ENCODE assay signal across 8 cellular contexts in the genomic region with DNA sequence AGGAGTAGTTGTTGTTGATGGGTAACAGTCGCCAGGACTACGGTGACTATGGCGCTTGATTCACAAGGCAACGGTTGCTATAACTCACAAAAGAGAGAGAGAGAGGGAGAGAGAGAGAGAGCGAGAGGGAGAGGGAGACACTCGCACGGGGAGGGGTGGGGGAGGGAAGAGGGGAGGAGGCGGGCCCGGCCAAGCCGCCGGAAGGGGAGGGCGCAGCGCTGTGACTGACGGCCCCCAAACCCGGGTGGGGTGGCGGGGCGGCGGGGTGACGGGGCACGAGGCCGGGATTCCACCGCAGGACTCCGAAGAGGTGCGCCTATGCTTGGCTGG. TPM values are rescaled to one million over a fixed set of nuclear protein-coding genes. Genes with fewer than 3 reads are reported as not detected.
DNase-seq lines count a peak whose midpoint lies in the region; ATAC-seq and TF ChIP-seq lines count a peak whose summit lies in the region.

A gene (minus strand): TSS at position 166 of the 330 bp plus-strand sequence. CDS start 130,413 bp downstream, outside the sequence.

- peaks cover 32% of the 10 kb centered on the region for H3K36me3 Mint-ChIP-seq in dendritic cell treated with granulocyte-macrophage colony-stimulating factor and Interleukin-4, amounts not matched to agents 40 ng/mL and 50 ng/mL, for 4 days (ENCODE audit: low read depth)

- TF ChIP-seq RAD21 in liver (IDR thresholded peaks at IDR 0.05), result no peak

- H3K9ac ChIP-seq in BLaER1, result peak within 1 kb of the TSS; percentile 99
- peak within 1 kb of the TSS; percentile 65 to 99 for H3K9ac ChIP-seq in liver (ENCODE audit: low read depth in 1 of 2, low read length in 2 of 2)

- intact Hi-C loops in dendritic cell treated with granulocyte-macrophage colony-stimulating factor and Interleukin-4, amounts not matched to agents 40 ng/mL and 50 ng/mL, for 4 days (cut with micrococcal nuclease), result loop anchor here (1.0 to 10.0 kb wide), 5 partner anchors 14 to 1149 kb away; a partner anchor contains a TSS

- under 1% methylated on average over 24 of the region's 24 CpGs for WGBS in liver

- peak within 1 kb of the TSS; percentile 96 for H3K4me3 Mint-ChIP-seq in dendritic cell treated with granulocyte-macrophage colony-stimulating factor and Interleukin-4, amounts not matched to agents 40 ng/mL and 50 ng/mL, for 4 days

- peak within 1 kb of the TSS; percentile 92 for H3K4me2 ChIP-seq in BLaER1

- H3K4me1 Mint-ChIP-seq in dendritic cell treated with granulocyte-macrophage colony-stimulating factor and Interleukin-4, amounts not matched to agents 40 ng/mL and 50 ng/mL, for 4 days (ENCODE audit: low read depth), result peaks cover 38% of the 10 kb centered on the region

- DNase-seq in NCI-H748 (lab: John Stamatoyannopoulos, UW; ENCODE audit: unreplicated experiment), result peak; percentile 96
- peak; percentile 89 to 93 for DNase-seq in activated CD4-positive, alpha-beta T cell treated with anti-CD3 and anti-CD28 coated beads, Interleukin-2, amount 50 U/mL, for 4 hours
- peak; percentile 91 for DNase-seq in stimulated activated CD4-positive, alpha-beta T cell treated with anti-CD3 and anti-CD28 coated beads, Interleukin-4, amount 100 ng/mL, for 24 hours

- peak within 1 kb of the TSS; percentile 94 for H3K4me3 ChIP-seq in BLaER1
- H3K4me3 ChIP-seq in liver (ENCODE audit: low read depth in 1 of 3, low read length in 3 of 3), result peak within 1 kb of the TSS; percentile 81 to 99 (median 85)

- peak within 1 kb of the TSS; percentile 100 for H3K27ac Mint-ChIP-seq in dendritic cell treated with granulocyte-macrophage colony-stimulating factor and Interleukin-4, amounts not matched to agents 40 ng/mL and 50 ng/mL, for 4 days

- H3K27me3 ChIP-seq in BLaER1 (no peaks in the 10 kb centered on the region), liver (ENCODE audit: control insufficient read depth in 4 of 4, insufficient read depth in 4 of 4, low read length in 3 of 4) (no peaks in the 10 kb centered on the region)

- H3K27me3 Mint-ChIP-seq in dendritic cell treated with granulocyte-macrophage colony-stimulating factor and Interleukin-4, amounts not matched to agents 40 ng/mL and 50 ng/mL, for 4 days, result no peaks in the 10 kb centered on the region

- peaks cover 12% of the 10 kb centered on the region for H3K36me3 ChIP-seq in BLaER1
- H3K36me3 ChIP-seq in liver (ENCODE audit: control insufficient read depth in 4 of 4, insufficient read depth in 3 of 4, low read depth in 1 of 4, low read length in 3 of 4), result no peaks in the 10 kb centered on the region

- H3K9me3 Mint-ChIP-seq in dendritic cell treated with granulocyte-macrophage colony-stimulating factor and Interleukin-4, amounts not matched to agents 40 ng/mL and 50 ng/mL, for 4 days, result no peaks in the 10 kb centered on the region

- no peaks in the 10 kb centered on the region; the same call in 1 of the 2 replicates for H4K20me1 ChIP-seq in BLaER1

- H3K27ac ChIP-seq in BLaER1 (peak within 1 kb of the TSS; percentile 100), liver (ENCODE audit: low read depth in 1 of 2, low read length in 2 of 2) (peak within 1 kb of the TSS; percentile 99 to 100)

- H3K9me3 ChIP-seq in BLaER1 (no peaks in the 10 kb centered on the region), liver (ENCODE audit: control insufficient read depth in 4 of 4, low read length in 3 of 4) (no peaks in the 10 kb centered on the region)

- no peak for TF ChIP-seq CTCF in liver (IDR thresholded peaks at IDR 0.05; ENCODE audit: low read depth, low read length, missing input control)

- ATAC-seq in GM19438 (IDR thresholded peaks at IDR 0.05; ENCODE audit: low read depth, unreplicated experiment), result peak; percentile 45
- peak; percentile 26 for ATAC-seq in HG03565 (IDR thresholded peaks at IDR 0.05; ENCODE audit: unreplicated experiment)

- H3K4me1 ChIP-seq in BLaER1 (peaks cover 43% of the 10 kb centered on the region), liver (ENCODE audit: control insufficient read depth in 4 of 4, insufficient read depth in 4 of 4, low read length in 3 of 4) (peaks cover 0 to 18% (median 13%) of the 10 kb centered on the region in 4 donors)

TF ChIP-seq in liver, 16 proteins besides CTCF, POLR2A, EP300 and RAD21:
- TF ChIP-seq, protein P1, sequence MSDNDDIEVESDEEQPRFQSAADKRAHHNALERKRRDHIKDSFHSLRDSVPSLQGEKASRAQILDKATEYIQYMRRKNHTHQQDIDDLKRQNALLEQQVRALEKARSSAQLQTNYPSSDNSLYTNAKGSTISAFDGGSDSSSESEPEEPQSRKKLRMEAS (IDR thresholded peaks at IDR 0.05), result peak; percentile 53
- TF ChIP-seq RXRA (IDR thresholded peaks at IDR 0.05) (peak in 1 of 2 donors; percentile 22), SP1 (IDR thresholded peaks at IDR 0.05) (peak; percentile 46), TAF1 (conservative IDR thresholded peaks at IDR 0.05) (no peak)

RNA-seq across cellular contexts. Expression of the gene that starts here (rescaled TPM):
- 1 to 10 TPM; 2.0 to 4.6 TPM for total RNA-seq in liver
- polyA plus RNA-seq in liver, result 1 to 10 TPM in 1 of 2 donors, under 1 TPM in 1; 0.30 to 1.0 TPM

Comparison
In these comparisons a context has a peak if more than half of its experiments do, and no peak if none do; other contexts are left out.
1. Peak in every context shown above with its lines: DNase-seq, ATAC-seq, H3K4me3 ChIP-seq and H3K27ac ChIP-seq.